ENCODE assay signal across 16 cellular contexts in genomic region chr11:36469881-36470802, GRCh38. TPM values are rescaled to one million over a fixed set of nuclear protein-coding genes. Genes with fewer than 3 reads are reported as not detected.
DNase-seq lines count a peak whose midpoint lies in the region; ATAC-seq and TF ChIP-seq lines count a peak whose summit lies in the region.
"Had no signal": no experiment of that assay in that cellular context is flagged by ENCODE, and none has a peak within 500 bp of the region (broad histone marks: within the 10 kb centered on the region; RNA-seq: fewer than 3 reads in every experiment).

No MANE protein-coding gene starts in this region.

- DNase-seq in IMR-90, result peak; percentile 74
- no peak for DNase-seq in central memory CD8-positive, alpha-beta T cell (ENCODE audit: low spot score in 2 of 2)
- DNase-seq in natural killer cell treated with Interleukin-12 subunit alpha and Interleukin-12 subunit beta and Interleukin-15 and Interleukin-18, amount 100 ng/mL, for 72 hours (ENCODE audit: low spot score), result no peak
- no peak for DNase-seq in activated T-cell treated with anti-CD3 and anti-CD28 coated beads, Interleukin-2, amount 50 U/mL, for 72 hours
- no peak for DNase-seq in middle frontal gyrus (ENCODE audit: extremely low spot score, low spot score)
- DNase-seq: activated CD4-positive, CD25-positive, alpha-beta regulatory T cell treated with anti-CD3 and anti-CD28 coated beads, Interleukin-2, amount 50 U/mL, for 72 hours; activated T-cell treated with anti-CD3 and anti-CD28 coated beads, Interleukin-2, amount 50 U/mL, for 4 hours; KG1; naive B cell; NCI-H446; spleen had no signal

- H2AFZ ChIP-seq in IMR-90 (replicated peaks; ENCODE audit: low read length, poor library complexity), result no peak overlapping the region

- H3K23ac ChIP-seq in IMR-90 (ENCODE audit: low read depth, low read length), result 0 out of 2 replicates have a peak overlapping the region, but pooled peaks have one; percentile 36

- no CpG with 5 or more reads among the region's 5 CpGs for WGBS in IMR-90 (ENCODE audit: extremely low coverage in 2 of 2, insufficient read length in 1 of 2), 2 experiments

- TF ChIP-seq POLR2A in IMR-90 (IDR thresholded peaks at IDR 0.05; ENCODE audit: low read depth, low read length), result no peak

- in situ Hi-C loops in IMR-90 (cut with MboI; ENCODE audit: low sequenced_read_pairs), result loop anchor here (5.0 to 25.0 kb wide), 3 partner anchors 93 to 858 kb away; partner anchors contain the start of gene FJX1

- TF ChIP-seq CTCF in IMR-90 (conservative IDR thresholded peaks at IDR 0.05; ENCODE audit: low read depth, low read length), result no peak

- H3K4me1 Mint-ChIP-seq in central memory CD8-positive, alpha-beta T cell, result peaks cover 45% of the 10 kb centered on the region
- peaks cover 45 to 60% of the 10 kb centered on the region in 2 donors for H3K4me1 Mint-ChIP-seq in natural killer cell treated with Interleukin-12 subunit alpha and Interleukin-12 subunit beta and Interleukin-15 and Interleukin-18, amount 100 ng/mL, for 72 hours (ENCODE audit: low read depth in 2 of 2)
- no peaks in the 10 kb centered on the region for H3K4me1 Mint-ChIP-seq in activated T-cell treated with anti-CD3 and anti-CD28 coated beads, Interleukin-2, amount 50 U/mL, for 72 hours (ENCODE audit: low read depth)
- H3K4me1 Mint-ChIP-seq: naive B cell had no signal

- TF ChIP-seq RAD21 in IMR-90 (IDR thresholded peaks at IDR 0.05; ENCODE audit: low read length), result peak; percentile 4; the same call in 1 of the 2 replicates

- peak overlapping the region; percentile 32; the same call in 1 of the 2 replicates for H4K5ac ChIP-seq in IMR-90 (ENCODE audit: low read depth, low read length)

- no peaks in the 10 kb centered on the region for H4K20me1 ChIP-seq in BLaER1
- H4K20me1 ChIP-seq in IMR-90 (ENCODE audit: insufficient read depth, low read length), result no peaks in the 10 kb centered on the region

- H2BK5ac ChIP-seq in IMR-90 (ENCODE audit: low read depth, low read length, poor library complexity, severe bottlenecking), result peak overlapping the region; percentile 31

- no peaks in the 10 kb centered on the region for H3K9me3 Mint-ChIP-seq in central memory CD8-positive, alpha-beta T cell
- H3K9me3 Mint-ChIP-seq in natural killer cell treated with Interleukin-12 subunit alpha and Interleukin-12 subunit beta and Interleukin-15 and Interleukin-18, amount 100 ng/mL, for 72 hours, result no peaks in the 10 kb centered on the region
- H3K9me3 Mint-ChIP-seq in activated T-cell treated with anti-CD3 and anti-CD28 coated beads, Interleukin-2, amount 50 U/mL, for 72 hours, result no peaks in the 10 kb centered on the region
- H3K9me3 Mint-ChIP-seq: activated T-cell treated with anti-CD3 and anti-CD28 coated beads, Interleukin-2, amount 50 U/mL, for 4 hours; naive B cell had no signal

- peak overlapping the region in 1 of 2 experiments; percentile 20; a peak in 1 of 4 replicates for H4K8ac ChIP-seq in IMR-90 (ENCODE audit: low read depth in 2 of 2, low read length in 2 of 2)

- H3K4me3 ChIP-seq in BLaER1 (no peak overlapping the region), IMR-90 (ENCODE audit: insufficient read depth, low read depth, low read length) (no peak overlapping the region)
- H3K4me3 ChIP-seq: ascending aorta, spleen had no signal

- peak; percentile 62 for ATAC-seq in IMR-90 (ENCODE audit: low read depth)
- ATAC-seq in central memory CD8-positive, alpha-beta T cell (replicated peaks; ENCODE audit: extremely low read depth, poor library complexity, severe bottlenecking), result no peak
- no peak for ATAC-seq in natural killer cell treated with Interleukin-12 subunit alpha and Interleukin-12 subunit beta and Interleukin-15 and Interleukin-18, amount 100 ng/mL, for 72 hours
- no peak for ATAC-seq in activated T-cell treated with anti-CD3 and anti-CD28 coated beads, Interleukin-2, amount 50 U/mL, for 72 hours (replicated peaks in 1 of 2)
- ATAC-seq in GM18520 (IDR thresholded peaks at IDR 0.05; ENCODE audit: unreplicated experiment), result no peak
- no peak for ATAC-seq in HG03280 (IDR thresholded peaks at IDR 0.05; ENCODE audit: unreplicated experiment)
- ATAC-seq: activated T-cell treated with anti-CD3 and anti-CD28 coated beads, Interleukin-2, amount 50 U/mL, for 4 hours had no signal

- dilution Hi-C loops in IMR-90 (cut with HindIII; ENCODE audit: low sequenced_read_pairs, unreplicated experiment), result no loop called here

- intact Hi-C loops in IMR-90 (cut with micrococcal nuclease), result loop anchor here (10.0 kb wide), 1 partner anchor 425 kb away; no protein-coding TSS in a partner anchor

- no TSS peak for BruUV-seq in IMR-90 (replicated peaks; lab: Mats Ljungman, UMichigan)

- H3K9me1 ChIP-seq in IMR-90 (ENCODE audit: insufficient read depth, low read length), result peaks cover 8% of the 10 kb centered on the region

- POLR2A ChIA-PET in IMR-90 (lab: Charles Lee; ENCODE audit: unreplicated experiment), result no interaction called here

- peak overlapping the region; percentile 33 for H3K27ac Mint-ChIP-seq in central memory CD8-positive, alpha-beta T cell (ENCODE audit: low read depth)
- peak overlapping the region; percentile 72 to 79 for H3K27ac Mint-ChIP-seq in natural killer cell treated with Interleukin-12 subunit alpha and Interleukin-12 subunit beta and Interleukin-15 and Interleukin-18, amount 100 ng/mL, for 72 hours
- H3K27ac Mint-ChIP-seq in activated T-cell treated with anti-CD3 and anti-CD28 coated beads, Interleukin-2, amount 50 U/mL, for 72 hours, result no peak overlapping the region

- H3K27ac ChIP-seq in BLaER1 (no peak overlapping the region), IMR-90 (ENCODE audit: insufficient read depth, low read length) (no peak overlapping the region)
- H3K27ac ChIP-seq: C4-2B, spleen had no signal

- H3K27me3 ChIP-seq in BLaER1, result no peaks in the 10 kb centered on the region
- no peaks in the 10 kb centered on the region for H3K27me3 ChIP-seq in IMR-90 (ENCODE audit: control insufficient read depth, insufficient read depth, low read length)
- H3K27me3 ChIP-seq: ascending aorta, spleen had no signal

- H3K27me3 Mint-ChIP-seq in central memory CD8-positive, alpha-beta T cell, result no peaks in the 10 kb centered on the region
- no peaks in the 10 kb centered on the region for H3K27me3 Mint-ChIP-seq in natural killer cell treated with Interleukin-12 subunit alpha and Interleukin-12 subunit beta and Interleukin-15 and Interleukin-18, amount 100 ng/mL, for 72 hours
- no peaks in the 10 kb centered on the region for H3K27me3 Mint-ChIP-seq in activated T-cell treated with anti-CD3 and anti-CD28 coated beads, Interleukin-2, amount 50 U/mL, for 72 hours (ENCODE audit: low read depth)
- H3K27me3 Mint-ChIP-seq: naive B cell had no signal

- H3K4me1 ChIP-seq in BLaER1 (peaks cover 20% of the 10 kb centered on the region), IMR-90 (ENCODE audit: control insufficient read depth, insufficient read depth, low read length) (peaks cover 7% of the 10 kb centered on the region)
- H3K4me1 ChIP-seq: spleen had no signal

- H3K36me3 ChIP-seq in BLaER1, result peaks cover 18% of the 10 kb centered on the region
- no peaks in the 10 kb centered on the region for H3K36me3 ChIP-seq in IMR-90 (ENCODE audit: control insufficient read depth, insufficient read depth, low read length)
- H3K36me3 ChIP-seq: ascending aorta had no signal

- peak overlapping the region; percentile 49; the same call in 1 of the 2 replicates for H3K18ac ChIP-seq in IMR-90 (ENCODE audit: low read depth, low read length)

- H3K4me2 ChIP-seq in BLaER1, result peak overlapping the region; percentile 54
- peak overlapping the region; percentile 64; the same call in 1 of the 2 replicates for H3K4me2 ChIP-seq in IMR-90 (ENCODE audit: low read depth, low read length)

- CTCF ChIA-PET in IMR-90 (lab: Yijun Ruan, JAX), result interaction anchor here (3.2 kb wide), 1 partner anchor 8 kb away, joined by 17 read pairs; no protein-coding TSS in a partner anchor

- H3K56ac ChIP-seq in IMR-90 (ENCODE audit: extremely low read depth, insufficient read depth, low read length), result no peak overlapping the region

- no peak overlapping the region for H3K9ac ChIP-seq in BLaER1
- no peak overlapping the region for H3K9ac ChIP-seq in IMR-90 (ENCODE audit: low read depth, low read length)

- H4K91ac ChIP-seq in IMR-90 (ENCODE audit: insufficient read depth, low read depth, low read length), result peak overlapping the region; percentile 31; the same call in 1 of the 2 replicates

- H2AK9ac ChIP-seq in IMR-90 (replicated peaks; ENCODE audit: low read depth, low read length, poor library complexity), result no peak overlapping the region

- H3K9me3 ChIP-seq in BLaER1 (no peaks in the 10 kb centered on the region), IMR-90 (ENCODE audit: control insufficient read depth, insufficient read depth, low read length) (no peaks in the 10 kb centered on the region)
- H3K9me3 ChIP-seq: ascending aorta, spleen had no signal

- peak overlapping the region; percentile 24; the same call in 1 of the 3 replicates for H2BK15ac ChIP-seq in IMR-90 (ENCODE audit: low read depth, low read length)

- no peak overlapping the region for H3K4me3 Mint-ChIP-seq in central memory CD8-positive, alpha-beta T cell
- H3K4me3 Mint-ChIP-seq in natural killer cell treated with Interleukin-12 subunit alpha and Interleukin-12 subunit beta and Interleukin-15 and Interleukin-18, amount 100 ng/mL, for 72 hours, result no peak overlapping the region
- H3K4me3 Mint-ChIP-seq in activated T-cell treated with anti-CD3 and anti-CD28 coated beads, Interleukin-2, amount 50 U/mL, for 72 hours, result no peak overlapping the region
- H3K4me3 Mint-ChIP-seq: activated T-cell treated with anti-CD3 and anti-CD28 coated beads, Interleukin-2, amount 50 U/mL, for 4 hours; naive B cell had no signal

- 0 out of 2 replicates have a peak overlapping the region, but pooled peaks have one; percentile 5 for H2AK5ac ChIP-seq in IMR-90 (ENCODE audit: low read depth, low read length)

- H3K4ac ChIP-seq in IMR-90 (ENCODE audit: low read depth, low read length), result peak overlapping the region; percentile 63

- no peak overlapping the region; the same call in 1 of the 2 replicates for H3K14ac ChIP-seq in IMR-90 (replicated peaks; ENCODE audit: low read depth, low read length)

- peak overlapping the region; percentile 60; the same call in 1 of the 2 replicates for H2BK20ac ChIP-seq in IMR-90 (ENCODE audit: low read depth, low read length)

- no peaks in the 10 kb centered on the region; a peak in 1 of 4 replicates for H3K79me1 ChIP-seq in IMR-90 (ENCODE audit: low read depth in 1 of 2, low read length in 2 of 2)

- peak overlapping the region; percentile 70 for H2BK120ac ChIP-seq in IMR-90 (ENCODE audit: low read depth, low read length)

- peaks cover 13% of the 10 kb centered on the region for H3K36me3 Mint-ChIP-seq in central memory CD8-positive, alpha-beta T cell (ENCODE audit: insufficient read depth)
- peaks cover 15% of the 10 kb centered on the region for H3K36me3 Mint-ChIP-seq in natural killer cell treated with Interleukin-12 subunit alpha and Interleukin-12 subunit beta and Interleukin-15 and Interleukin-18, amount 100 ng/mL, for 72 hours
- no peaks in the 10 kb centered on the region for H3K36me3 Mint-ChIP-seq in activated T-cell treated with anti-CD3 and anti-CD28 coated beads, Interleukin-2, amount 50 U/mL, for 72 hours (ENCODE audit: insufficient read depth in 2 of 2)
- H3K36me3 Mint-ChIP-seq: naive B cell had no signal

RNA-seq across cellular contexts. Expression of gene TRAF6, which starts 39.9 kb away (rescaled TPM):
- 15.3 and 17.6 TPM in 2 replicates for total RNA-seq in IMR-90 (2012; rRNA removed)
- polyA plus RNA-seq in IMR-90 (2012; rRNA removed), result 5.6 and 6.0 TPM in 2 replicates
- polyA plus RNA-seq in IMR-90 (2012; cell fraction: cytosol; rRNA removed), result 1.5 and 1.9 TPM in 2 replicates
- 1.4 and 10.2 TPM in 2 replicates for polyA plus RNA-seq in IMR-90 (2012; cell fraction: nucleus; rRNA removed; ENCODE audit: low replicate concordance)
- 10 to 100 TPM; 15.3 to 25.3 TPM for total RNA-seq in natural killer cell treated with Interleukin-12 subunit alpha and Interleukin-12 subunit beta and Interleukin-15 and Interleukin-18, amount 100 ng/mL, for 72 hours
- 10 to 100 TPM; 10.1 to 12.2 TPM for total RNA-seq in activated T-cell treated with anti-CD3 and anti-CD28 coated beads, Interleukin-2, amount 50 U/mL, for 72 hours
